18 cellular contexts compared by ENCODE assay signal in genomic region chr17:75003070-75003956, GRCh38. TPM values are rescaled to one million over a fixed set of nuclear protein-coding genes. Genes with fewer than 3 reads are reported as not detected.
DNase-seq lines count a peak whose midpoint lies in the region; ATAC-seq and TF ChIP-seq lines count a peak whose summit lies in the region.
"Had no signal": no experiment of that assay in that cellular context is flagged by ENCODE, and none has a peak within 500 bp of the region (broad histone marks: within the 10 kb centered on the region; RNA-seq: fewer than 3 reads in every experiment).

No MANE protein-coding gene starts in this region.

- no peaks in the 10 kb centered on the region for H3K9me2 ChIP-seq in GM23338 (ENCODE audit: insufficient read depth)

- no peaks in the 10 kb centered on the region for H3F3A ChIP-seq in GM23338 (replicated peaks; ENCODE audit: low read depth)

- H3K27me3 ChIP-seq in GM23338 (ENCODE audit: insufficient read depth) = no peaks in the 10 kb centered on the region
- no peaks in the 10 kb centered on the region for H3K27me3 ChIP-seq in lower lobe of right lung (ENCODE audit: low read depth)
- H3K27me3 ChIP-seq in body of pancreas = no peaks in the 10 kb centered on the region
- H3K27me3 ChIP-seq: BE2C, Peyer's patch had no signal

- H3K9me3 ChIP-seq in lower lobe of right lung (no peaks in the 10 kb centered on the region), body of pancreas (no peaks in the 10 kb centered on the region)
- H3K9me3 ChIP-seq: BE2C, Peyer's patch had no signal

- H3K4me3 Mint-ChIP-seq in GM23338 = no peak overlapping the region
- no peak overlapping the region for H3K4me3 Mint-ChIP-seq in dendritic cell treated with granulocyte-macrophage colony-stimulating factor and Interleukin-4, amounts not matched to agents 40 ng/mL and 50 ng/mL, for 4 days

- no peak overlapping the region for H2AFZ ChIP-seq in GM23338

- TF ChIP-seq CTCF in GM23338 (conservative IDR thresholded peaks at IDR 0.05; ENCODE audit: low read depth in 2 of 2) (peak; percentile 49 to 78), lower lobe of right lung (IDR thresholded peaks at IDR 0.05) (no peak), body of pancreas (IDR thresholded peaks at IDR 0.05) (no peak)

- H3K36me3 ChIP-seq in GM23338 (ENCODE audit: insufficient read depth) (peaks cover 3% of the 10 kb centered on the region; the same call in 1 of the 2 replicates), lower lobe of right lung (peaks cover 42% of the 10 kb centered on the region), body of pancreas (replicated peaks in 1 of 2; ENCODE audit: insufficient read depth in 1 of 2, low read depth in 2 of 2) (no peaks in the 10 kb centered on the region)

- H4K20me1 ChIP-seq in GM23338 (replicated peaks; ENCODE audit: insufficient read depth) = no peaks in the 10 kb centered on the region; the same call in 1 of the 2 replicates

- no peak overlapping the region for H3K27ac Mint-ChIP-seq in GM23338
- peak overlapping the region; percentile 54 for H3K27ac Mint-ChIP-seq in dendritic cell treated with granulocyte-macrophage colony-stimulating factor and Interleukin-4, amounts not matched to agents 40 ng/mL and 50 ng/mL, for 4 days

- peak; percentile 86 for DNase-seq in GM23338 (ENCODE audit: low spot score)
- no peak for DNase-seq in lower lobe of right lung
- DNase-seq in NCI-H226 = no peak
- DNase-seq in body of pancreas = no peak
- no peak for DNase-seq in NCI-H2227 treated with DMSO at 0.1 percent for 48 hours (lab: John Stamatoyannopoulos, UW)
- DNase-seq: BE2C, EL, IMR-90, NCI-H1105, NCI-H146, NCI-H2029, NCI-H345, NCI-H524 treated with DMSO at 0.1 percent for 48 hours, NCI-H82, Peyer's patch had no signal

- intact Hi-C loops in dendritic cell treated with granulocyte-macrophage colony-stimulating factor and Interleukin-4, amounts not matched to agents 40 ng/mL and 50 ng/mL, for 4 days (cut with micrococcal nuclease) = no loop called here
- intact Hi-C loops in lower lobe of right lung (cut with DNase I) = no loop called here
- intact Hi-C loops in body of pancreas (cut with DNase I) = no loop called here

- WGBS in body of pancreas, 2 donors = 77 to 84% methylated on average over 26 to 63 of the region's 76 CpGs

- no peak overlapping the region for H3K4me2 ChIP-seq in GM23338

- no peak for TF ChIP-seq POLR2A in body of pancreas (IDR thresholded peaks at IDR 0.05)

- H3K4me3 ChIP-seq in GM23338 (no peak overlapping the region), lower lobe of right lung (no peak overlapping the region), body of pancreas (no peak overlapping the region)
- H3K4me3 ChIP-seq: Peyer's patch had no signal

- H3K79me2 ChIP-seq in GM23338 (replicated peaks; ENCODE audit: insufficient read depth) = no peaks in the 10 kb centered on the region

- H3K36me3 Mint-ChIP-seq in GM23338 (ENCODE audit: low read depth) = peaks cover 16% of the 10 kb centered on the region
- H3K36me3 Mint-ChIP-seq in dendritic cell treated with granulocyte-macrophage colony-stimulating factor and Interleukin-4, amounts not matched to agents 40 ng/mL and 50 ng/mL, for 4 days (ENCODE audit: low read depth) = peaks cover 52% of the 10 kb centered on the region

- peaks cover 4% of the 10 kb centered on the region for H3K27me3 Mint-ChIP-seq in GM23338 (ENCODE audit: insufficient read depth, low read depth, poor library complexity)
- peaks cover 19% of the 10 kb centered on the region for H3K27me3 Mint-ChIP-seq in dendritic cell treated with granulocyte-macrophage colony-stimulating factor and Interleukin-4, amounts not matched to agents 40 ng/mL and 50 ng/mL, for 4 days

- H3K9me3 Mint-ChIP-seq in GM23338 = no peaks in the 10 kb centered on the region; the same call in 2 of the 3 replicates
- H3K9me3 Mint-ChIP-seq in dendritic cell treated with granulocyte-macrophage colony-stimulating factor and Interleukin-4, amounts not matched to agents 40 ng/mL and 50 ng/mL, for 4 days = no peaks in the 10 kb centered on the region

- ATAC-seq in GM23338 (peak; percentile 94), lower lobe of right lung (peak; percentile 18 to 25), body of pancreas (no peak)
- no peak for ATAC-seq in activated CD4-positive, CD25-positive, alpha-beta regulatory T cell treated with anti-CD3 and anti-CD28 coated beads, Interleukin-2, amount 50 U/mL, for 24 hours
- ATAC-seq: HCT116 had no signal

- H3K27ac ChIP-seq in GM23338 (ENCODE audit: low read depth) (no peak overlapping the region), lower lobe of right lung (no peak overlapping the region), body of pancreas (no peak overlapping the region)
- H3K27ac ChIP-seq: Peyer's patch had no signal

- no peaks in the 10 kb centered on the region; the same call in 2 of the 3 replicates for H3K4me1 Mint-ChIP-seq in GM23338
- H3K4me1 Mint-ChIP-seq in dendritic cell treated with granulocyte-macrophage colony-stimulating factor and Interleukin-4, amounts not matched to agents 40 ng/mL and 50 ng/mL, for 4 days (ENCODE audit: low read depth) = peaks cover 45% of the 10 kb centered on the region

- no peaks in the 10 kb centered on the region for H3K4me1 ChIP-seq in GM23338 (ENCODE audit: insufficient read depth)
- no peaks in the 10 kb centered on the region for H3K4me1 ChIP-seq in lower lobe of right lung
- no peaks in the 10 kb centered on the region for H3K4me1 ChIP-seq in body of pancreas
- H3K4me1 ChIP-seq: BE2C, Peyer's patch had no signal

TF ChIP-seq in GM23338, 12 proteins besides CTCF, POLR2A, EP300 and RAD21 (continues in another document):
- TF ChIP-seq ZNF331 (CRISPR knock-in tag; IDR thresholded peaks at IDR 0.05; ENCODE audit: low read depth) (no peak), REST (IDR thresholded peaks at IDR 0.05; ENCODE audit: unreplicated experiment) (no peak), NANOG (IDR thresholded peaks at IDR 0.05; ENCODE audit: borderline replicate concordance) (no peak), ETS1 (IDR thresholded peaks at IDR 0.05) (no peak), EZH2phosphoT487 (IDR thresholded peaks at IDR 0.05; ENCODE audit: unreplicated experiment) (no peak), ZNF114 (CRISPR knock-in tag; IDR thresholded peaks at IDR 0.05) (no peak), EZH2 (IDR thresholded peaks at IDR 0.05; ENCODE audit: low read depth, unreplicated experiment) (no peak), STAT1 (IDR thresholded peaks at IDR 0.05; ENCODE audit: unreplicated experiment) (no peak)

RNA-seq across cellular contexts. Expression of gene MRPL58, which starts 9.2 kb away (rescaled TPM):
- total RNA-seq in GM23338 (2014; rRNA removed; shearing (Covaris generic)) = 38.0 and 48.5 TPM in 2 replicates
- polyA plus RNA-seq in GM23338 (2016; fragmentation: Nextera tagmentation; extraction: Ambion mirVana) = 66.7 and 68.0 TPM in 2 replicates
- 22.4 TPM for total RNA-seq in lower lobe of right lung
- 10 to 100 TPM in 1 of 2 donors, not detected in 1; 16.9 TPM for total RNA-seq in body of pancreas

RNA-seq across cellular contexts. Expression of gene CDR2L, which starts 15.9 kb away (rescaled TPM):
- 34.4 and 35.8 TPM in 2 replicates for total RNA-seq in GM23338 (2014; rRNA removed; shearing (Covaris generic))
- polyA plus RNA-seq in GM23338 (2016; fragmentation: Nextera tagmentation; extraction: Ambion mirVana) = 17.7 and 18.3 TPM in 2 replicates
- total RNA-seq in lower lobe of right lung (12.6 TPM), body of pancreas (10 to 100 TPM; 11.9 to 18.5 TPM)

RNA-seq across cellular contexts. Expression of gene HID1, which starts 30.8 kb away (rescaled TPM):
- 6.3 and 8.7 TPM in 2 replicates for total RNA-seq in GM23338 (2014; rRNA removed; shearing (Covaris generic))
- 9.0 and 10.9 TPM in 2 replicates for polyA plus RNA-seq in GM23338 (2016; fragmentation: Nextera tagmentation; extraction: Ambion mirVana)
- total RNA-seq in lower lobe of right lung = 28.6 TPM
- total RNA-seq in body of pancreas = 100 to 1,000 TPM; 157 to 164 TPM

RNA-seq across cellular contexts. Expression of gene ATP5PD, which starts 43.5 kb away (rescaled TPM):
- 240 and 244 TPM in 2 replicates for total RNA-seq in GM23338 (2014; rRNA removed; shearing (Covaris generic))
- 1,144 and 1,234 TPM in 2 replicates for polyA plus RNA-seq in GM23338 (2016; fragmentation: Nextera tagmentation; extraction: Ambion mirVana)
- total RNA-seq in lower lobe of right lung = 171 TPM
- 100 to 1,000 TPM; 105 to 131 TPM for total RNA-seq in body of pancreas

RNA-seq across cellular contexts. Expression of gene KCTD2, which starts 43.7 kb away (rescaled TPM):
- total RNA-seq in GM23338 (2014; rRNA removed; shearing (Covaris generic)) = 24.3 and 30.0 TPM in 2 replicates
- 7.4 and 8.1 TPM in 2 replicates for polyA plus RNA-seq in GM23338 (2016; fragmentation: Nextera tagmentation; extraction: Ambion mirVana)
- total RNA-seq in lower lobe of right lung = 22.9 TPM
- total RNA-seq in body of pancreas = 10 to 100 TPM; 11.2 to 12.7 TPM

Comparison
In these comparisons a context has a peak if more than half of its experiments do, and no peak if none do; other contexts are left out.
1. ATAC-seq: peak in GM23338 (single experiment) and lower lobe of right lung (2 of 2); none in activated CD4-positive, CD25-positive, alpha-beta regulatory T cell treated with anti-CD3 and anti-CD28 coated beads, Interleukin-2, amount 50 U/mL, for 24 hours (0 of 2) and body of pancreas (single experiment).
2. CTCF ChIP-seq: peak in GM23338 (2 of 2); none in lower lobe of right lung (single experiment) and body of pancreas (0 of 7).